Comparison of ENCODE assay signal across 32 cellular contexts in genomic region chr6:153104220-153104619, GRCh38. TPM values are rescaled to one million over a fixed set of nuclear protein-coding genes. Genes with fewer than 3 reads are reported as not detected.
DNase-seq lines count a peak whose midpoint lies in the region; ATAC-seq, FAIRE-seq and TF ChIP-seq lines count a peak whose summit lies in the region.
"Had no signal": no experiment of that assay in that cellular context is flagged by ENCODE, and none has a peak within 500 bp of the region (broad histone marks: within the 10 kb centered on the region; RNA-seq: fewer than 3 reads in every experiment).

No MANE protein-coding gene starts in this region.

- 49 to 55% (median 51%) methylated on average over 4 of the region's 4 CpGs for WGBS in heart left ventricle, 4 donors
- WGBS in body of pancreas, 2 donors, result 8 to 16% methylated on average over 4 of the region's 4 CpGs

- H3K4me1 ChIP-seq in heart left ventricle (peaks cover 0 to 19% (median 5%) of the 10 kb centered on the region in 12 donors), right atrium auricular region (peaks cover 0 to 8% of the 10 kb centered on the region in 2 donors), body of pancreas (peaks cover 16% of the 10 kb centered on the region), tibial artery (peaks cover 0 to 6% (median 0%) of the 10 kb centered on the region in 4 donors)
- H3K4me1 ChIP-seq: esophagus squamous epithelium, SJCRH30, thyroid gland had no signal

- H3K36me3 ChIP-seq in heart left ventricle, result no peaks in the 10 kb centered on the region
- H3K36me3 ChIP-seq in right atrium auricular region, result no peaks in the 10 kb centered on the region
- H3K36me3 ChIP-seq in body of pancreas (replicated peaks in 1 of 2; ENCODE audit: insufficient read depth in 1 of 2, low read depth in 2 of 2), result no peaks in the 10 kb centered on the region
- H3K36me3 ChIP-seq in tibial artery, result no peaks in the 10 kb centered on the region
- H3K36me3 ChIP-seq: BE2C, esophagus squamous epithelium, thyroid gland had no signal

- ATAC-seq in heart left ventricle (peak in 3 of 4 donors; percentile 42 to 66 (median 51)), body of pancreas (peak; percentile 81), GM21390 (IDR thresholded peaks at IDR 0.05; ENCODE audit: unreplicated experiment) (no peak)
- ATAC-seq: activated T-cell treated with anti-CD3 and anti-CD28 coated beads, Interleukin-2, amount 50 U/mL, for 4 hours; CD8-positive, alpha-beta T cell; K562; sciatic nerve; stimulated activated naive CD8-positive, alpha-beta T cell treated with anti-CD3 and anti-CD28 coated beads, Interleukin-15, amount 100 ng/mL, for 72 hours; T-cell; WTC11 had no signal

- TF ChIP-seq CTCF in heart left ventricle (IDR thresholded peaks at IDR 0.05) (no peak), right atrium auricular region (IDR thresholded peaks at IDR 0.05) (no peak), body of pancreas (IDR thresholded peaks at IDR 0.05) (no peak), tibial artery (IDR thresholded peaks at IDR 0.05) (no peak)

- FAIRE-seq in urothelium cell line (lab: Jason Lieb, UNC) (no peak), frontal cortex (lab: Jason Lieb, UNC) (no peak)
- FAIRE-seq: endometrium, K562 had no signal

- intact Hi-C loops in heart left ventricle (cut with DNase I) (loop anchor here in 1 of 10 donors (10.0 kb wide), 1 partner anchor 69 kb away; no protein-coding TSS in a partner anchor), body of pancreas (cut with DNase I) (no loop called here), tibial artery (cut with DNase I; ENCODE audit: low total_unique reads) (no loop called here)

- H3K9me3 ChIP-seq in heart left ventricle, result no peaks in the 10 kb centered on the region
- H3K9me3 ChIP-seq in right atrium auricular region, result no peaks in the 10 kb centered on the region
- no peaks in the 10 kb centered on the region for H3K9me3 ChIP-seq in body of pancreas
- H3K9me3 ChIP-seq in tibial artery, result no peaks in the 10 kb centered on the region
- H3K9me3 ChIP-seq: BE2C, esophagus squamous epithelium, SJCRH30, thyroid gland had no signal

- TF ChIP-seq POLR2A in heart left ventricle (IDR thresholded peaks at IDR 0.05) (no peak), body of pancreas (IDR thresholded peaks at IDR 0.05) (no peak)

- DNase-seq in heart left ventricle, result no peak
- DNase-seq in right atrium auricular region (ENCODE audit: low spot score), result no peak
- DNase-seq in body of pancreas, result no peak
- peak; percentile 45 for DNase-seq in iris pigment epithelial cell (ENCODE audit: low read depth)
- DNase-seq in tibial artery, result no peak
- no peak for DNase-seq in urothelium cell line (ENCODE audit: low spot score)
- DNase-seq in frontal cortex (ENCODE audit: low spot score in 2 of 2), result no peak
- DNase-seq: ACHN; activated CD4-positive, alpha-beta T cell treated with anti-CD3 and anti-CD28 coated beads, Interleukin-2, amount 10 ng/mL, durations not matched to agents 24 days and 14 days; activated gamma-delta T cell; activated naive CD8-positive, alpha-beta T cell treated with anti-CD3 and anti-CD28 coated beads for 36 hours; activated T-cell treated with anti-CD3 and anti-CD28 coated beads, Interleukin-2, amount 50 U/mL, for 4 hours; CD8-positive, alpha-beta T cell; esophagus squamous epithelium; GOT3; naive B cell; NCI-H1105 treated with DMSO at 0.1 percent for 48 hours; NCI-H187 treated with DMSO at 0.1 percent for 48 hours; NCI-H526; posterior cingulate gyrus; SJCRH30; stimulated activated CD4-positive, alpha-beta T cell treated with anti-CD3 and anti-CD28 coated beads, Interleukin-12 subunit alpha, Interleukin-12 subunit beta, amount 100 ng/mL, for 4 hours; stimulated activated CD4-positive, alpha-beta T cell treated with anti-CD3 and anti-CD28 coated beads, Interleukin-2, amount 100 ng/mL, for 48 hours; stimulated activated naive CD8-positive, alpha-beta T cell treated with anti-CD3 and anti-CD28 coated beads, Interleukin-15, amount 100 ng/mL, for 72 hours; T-cell; thyroid gland had no signal

- peak overlapping the region in 2 of 12 donors; percentile 2 to 26 for H3K27ac ChIP-seq in heart left ventricle
- H3K27ac ChIP-seq in right atrium auricular region, result peak overlapping the region in 1 of 2 donors; percentile 61
- peak overlapping the region; percentile 2 to 67 (median 42) for H3K27ac ChIP-seq in body of pancreas
- peak overlapping the region; percentile 22 to 46 for H3K27ac ChIP-seq in tibial artery
- H3K27ac ChIP-seq: esophagus squamous epithelium, SJCRH30, thyroid gland had no signal

- H3K4me3 ChIP-seq in heart left ventricle (no peak overlapping the region), right atrium auricular region (no peak overlapping the region), body of pancreas (no peak overlapping the region), tibial artery (no peak overlapping the region)
- H3K4me3 ChIP-seq: esophagus squamous epithelium, K562, SJCRH30, thyroid gland had no signal

- H3K27me3 ChIP-seq in heart left ventricle (no peaks in the 10 kb centered on the region), right atrium auricular region (no peaks in the 10 kb centered on the region), body of pancreas (no peaks in the 10 kb centered on the region), tibial artery (no peaks in the 10 kb centered on the region)
- H3K27me3 ChIP-seq: BE2C, esophagus squamous epithelium, SJCRH30, thyroid gland had no signal

RNA-seq across cellular contexts. Expression of gene RGS17, which starts 26.9 kb away (rescaled TPM):
- under 1 TPM in 8 of 9 donors, not detected in 1; 0.02 to 0.53 (median 0.19) TPM for total RNA-seq in heart left ventricle
- polyA plus RNA-seq in heart left ventricle, result under 1 TPM; under 0.01 to 0.30 TPM
- total RNA-seq in right atrium auricular region, result under 1 TPM in 1 of 2 donors, not detected in 1; 0.28 TPM
- 1 to 10 TPM in 1 of 2 donors, under 1 TPM in 1; 0.33 to 1.0 TPM for total RNA-seq in body of pancreas
- 112 TPM for total RNA-seq in frontal cortex
- total RNA-seq: activated CD4-positive, alpha-beta T cell treated with anti-CD3 and anti-CD28 coated beads, Interleukin-2, amount 10 ng/mL, durations not matched to agents 24 days and 14 days; activated naive CD8-positive, alpha-beta T cell treated with anti-CD3 and anti-CD28 coated beads for 36 hours; activated T-cell treated with anti-CD3 and anti-CD28 coated beads, Interleukin-2, amount 50 U/mL, for 4 hours; CD8-positive, alpha-beta T cell; K562 had no signal

Comparison
In these comparisons a context has a peak if more than half of its experiments do, and no peak if none do; other contexts are left out.
1. RNA of gene RGS17, which starts 26.9 kb away (total RNA-seq): 112 TPM in frontal cortex (single experiment); 0.33 to 1.0 TPM in body of pancreas, 0.28 TPM in right atrium auricular region and 0.02 to 0.53 TPM in heart left ventricle; every median in the first group is over 10 times any median in the second.